Comparison of ENCODE assay signal across 13 cellular contexts in genomic region chr2:238255146-238255545, GRCh38.
"Had no signal": no experiment of that assay in that cellular context is flagged by ENCODE, and none has a peak within 500 bp of the region (broad histone marks: within the 10 kb centered on the region; RNA-seq: fewer than 3 reads in every experiment).

No MANE protein-coding gene starts in this region.

- ATAC-seq: activated CD4-positive, alpha-beta T cell treated with anti-CD3 and anti-CD28 coated beads for 36 hours; activated CD8-positive, alpha-beta T cell treated with anti-CD3 and anti-CD28 coated beads, Interleukin-2, amount 10 ng/mL, durations not matched to agents 7 days and 5 days; esophagus mucosa; pancreas had no signal

- H3K27ac ChIP-seq: ascending aorta, dorsolateral prefrontal cortex, pancreas, skin epidermis, thyroid gland, uterus, VCaP had no signal

- H3K4me3 ChIP-seq: ascending aorta, dorsolateral prefrontal cortex, pancreas, skin epidermis, thyroid gland, uterus had no signal

- H3K36me3 ChIP-seq: uterus had no signal

- H3K9me3 ChIP-seq: ascending aorta, pancreas, thyroid gland, uterus had no signal

- DNase-seq: activated CD4-positive, alpha-beta T cell treated with anti-CD3 and anti-CD28 coated beads for 36 hours; activated CD8-positive, alpha-beta memory T cell treated with anti-CD3 and anti-CD28 coated beads, Interleukin-2, amount 50 U/mL, for 48 hours; activated CD8-positive, alpha-beta T cell treated with anti-CD3 and anti-CD28 coated beads, Interleukin-2, amount 10 ng/mL, durations not matched to agents 7 days and 5 days; activated naive CD4-positive, alpha-beta T cell; dorsolateral prefrontal cortex; immature natural killer cell; thyroid gland; uterus had no signal
